Comparison of ENCODE assay signal across 8 cellular contexts in genomic region chr19:37829526-37829925, GRCh38.
"Had no signal": no experiment of that assay in that cellular context is flagged by ENCODE, and none has a peak within 500 bp of the region (broad histone marks: within the 10 kb centered on the region; RNA-seq: fewer than 3 reads in every experiment).

No MANE protein-coding gene starts in this region.

- H3K9ac ChIP-seq: GM23248 had no signal

- DNase-seq: GM23248, GOT3, H9, HCEC 1CT, IMR-90 had no signal

- H3K4me3 ChIP-seq: GM23248, K562 had no signal

- FAIRE-seq: H54, HTR-8/SVneo, K562 had no signal

- H3K27ac ChIP-seq: GM23248 had no signal

- H3K4me3 Mint-ChIP-seq: H9 had no signal

- H2AFZ ChIP-seq: GM23248 had no signal

- H3K27ac Mint-ChIP-seq: H9 had no signal

- ATAC-seq: K562 had no signal

- H3K4me1 Mint-ChIP-seq: H9 had no signal
